In genomic region chr4:38322709-38323108, GRCh38 we compare ENCODE assay signal across 13 cellular contexts.
DNase-seq lines count a peak whose midpoint lies in the region; ATAC-seq and TF ChIP-seq lines count a peak whose summit lies in the region.
"Had no signal": no experiment of that assay in that cellular context is flagged by ENCODE, and none has a peak within 500 bp of the region (broad histone marks: within the 10 kb centered on the region; RNA-seq: fewer than 3 reads in every experiment).

No MANE protein-coding gene starts in this region.

- H3K18ac ChIP-seq in neuronal stem cell (ENCODE audit: low read length): peak overlapping the region; percentile 77

- H3K79me1 ChIP-seq in neuronal stem cell (ENCODE audit: low read depth, low read length): no peaks in the 10 kb centered on the region

- no peak overlapping the region for H3K27ac ChIP-seq in neuronal stem cell (replicated peaks; ENCODE audit: low read length)
- H3K27ac ChIP-seq: prostate gland had no signal

- no peak for ATAC-seq in GM18861 (IDR thresholded peaks at IDR 0.05; ENCODE audit: unreplicated experiment)
- ATAC-seq: left colon had no signal

- no peak overlapping the region for H2BK12ac ChIP-seq in neuronal stem cell (ENCODE audit: low read length)

- H3K36me3 ChIP-seq in MG63: no peaks in the 10 kb centered on the region
- H3K36me3 ChIP-seq in neuronal stem cell (replicated peaks in 1 of 2; ENCODE audit: control insufficient read depth in 2 of 2, insufficient read depth in 2 of 2, low read length in 2 of 2): no peaks in the 10 kb centered on the region
- H3K36me3 ChIP-seq: prostate gland had no signal

- no peak overlapping the region for H3K23ac ChIP-seq in neuronal stem cell (ENCODE audit: low read depth, low read length, poor library complexity)

- H3K36me3 Mint-ChIP-seq in endothelial cell (ENCODE audit: low read depth, unreplicated experiment): peaks cover 12% of the 10 kb centered on the region

- in situ Hi-C loops in G401 (cut with HindIII; ENCODE audit: low sequenced_read_pairs): no loop called here

- H2BK15ac ChIP-seq in neuronal stem cell (ENCODE audit: low read length): no peak overlapping the region

- H4K91ac ChIP-seq in neuronal stem cell (ENCODE audit: low read depth, low read length, poor library complexity): no peak overlapping the region

- H2BK5ac ChIP-seq in neuronal stem cell (ENCODE audit: low read length): no peak overlapping the region

- peaks cover 9% of the 10 kb centered on the region for H3K27me3 Mint-ChIP-seq in endothelial cell (ENCODE audit: unreplicated experiment)

- H3K4me3 Mint-ChIP-seq in endothelial cell (ENCODE audit: unreplicated experiment): peak overlapping the region; percentile 7
- H3K4me3 Mint-ChIP-seq: H9 had no signal

- H4K8ac ChIP-seq in neuronal stem cell (ENCODE audit: low read depth, low read length): no peak overlapping the region

- H3K9ac ChIP-seq in neuronal stem cell (ENCODE audit: low read depth, low read length, poor library complexity): no peak overlapping the region

- TF ChIP-seq CTCF in endothelial cell (IDR thresholded peaks at IDR 0.05; ENCODE audit: unreplicated experiment): no peak

- no peak overlapping the region for H3K27ac Mint-ChIP-seq in endothelial cell (ENCODE audit: unreplicated experiment)
- H3K27ac Mint-ChIP-seq: H9 had no signal

- no peak overlapping the region for H3K4ac ChIP-seq in neuronal stem cell (ENCODE audit: low read length)

- H2AFZ ChIP-seq in neuronal stem cell (ENCODE audit: low read length): no peak overlapping the region

- WGBS in neuronal stem cell (ENCODE audit: extremely low coverage in 2 of 2, insufficient read length in 2 of 2, insufficient replicate concordance in 1 of 2), 2 donors: no CpG with 5 or more reads among the region's 4 CpGs

- no peak overlapping the region for H3K14ac ChIP-seq in neuronal stem cell (ENCODE audit: low read length)

- H3K27me3 ChIP-seq in MG63 (no peaks in the 10 kb centered on the region), neuronal stem cell (ENCODE audit: control insufficient read depth in 3 of 3, insufficient read depth in 3 of 3, low read depth in 1 of 3, low read length in 3 of 3) (no peaks in the 10 kb centered on the region)

- H2AK5ac ChIP-seq in neuronal stem cell (ENCODE audit: low read depth, low read length): no peak overlapping the region

- peaks cover 22% of the 10 kb centered on the region for H3K4me1 Mint-ChIP-seq in endothelial cell (ENCODE audit: unreplicated experiment)

- no peak overlapping the region for H2BK120ac ChIP-seq in neuronal stem cell (ENCODE audit: low read depth, low read length)

- H3K9me3 ChIP-seq in MG63 (no peaks in the 10 kb centered on the region), neuronal stem cell (replicated peaks in 1 of 2; ENCODE audit: control insufficient read depth in 2 of 2, insufficient read depth in 1 of 2, low read depth in 1 of 2, low read length in 2 of 2) (no peaks in the 10 kb centered on the region)
- H3K9me3 ChIP-seq: prostate gland had no signal

- DNase-seq in DMS 273 treated with DMSO at 0.1 percent for 48 hours (lab: John Stamatoyannopoulos, UW) (peak; percentile 14), MG63 (peak; percentile 75), endothelial cell (ENCODE audit: low spot score) (no peak), neuronal stem cell (ENCODE audit: low spot score) (no peak), G401 (ENCODE audit: low spot score) (no peak), NCI-H146 (lab: John Stamatoyannopoulos, UW) (no peak)
- DNase-seq in stimulated activated CD4-positive, alpha-beta T cell treated with anti-CD3 and anti-CD28 coated beads, Interleukin-4, amount 100 ng/mL, for 1 hour: no peak
- DNase-seq: activated naive CD4-positive, alpha-beta T cell treated with Interleukin-2 at 50 U/mL for 16 hours; DND-41; H9 had no signal

- no peaks in the 10 kb centered on the region for H3K9me3 Mint-ChIP-seq in endothelial cell (ENCODE audit: unreplicated experiment)

- no peak overlapping the region for H3K4me2 ChIP-seq in neuronal stem cell (ENCODE audit: insufficient read depth, low read length, poor library complexity, severe bottlenecking)

- H3K4me1 ChIP-seq in neuronal stem cell (ENCODE audit: control insufficient read depth in 2 of 2, insufficient read depth in 1 of 2, low read depth in 1 of 2, low read length in 2 of 2): peaks cover 8 to 13% of the 10 kb centered on the region in 2 donors

- H3K4me3 ChIP-seq in MG63: no peak overlapping the region
- no peak overlapping the region for H3K4me3 ChIP-seq in neuronal stem cell (ENCODE audit: low read length in 2 of 2)
- H3K4me3 ChIP-seq: prostate gland had no signal

Comparison
In these comparisons a context has a peak if more than half of its experiments do, and no peak if none do; other contexts are left out.
1. DNase-seq: peak in DMS 273 treated with DMSO at 0.1 percent for 48 hours (single experiment) and MG63 (single experiment); none in endothelial cell (single experiment), neuronal stem cell (single experiment), stimulated activated CD4-positive, alpha-beta T cell treated with anti-CD3 and anti-CD28 coated beads, Interleukin-4, amount 100 ng/mL, for 1 hour (single experiment), G401 (single experiment) and NCI-H146 (single experiment).